9 cellular contexts compared by ENCODE assay signal in genomic region chr5:33423018-33423630, GRCh38. TPM values are rescaled to one million over a fixed set of nuclear protein-coding genes. Genes with fewer than 3 reads are reported as not detected.
A peak's percentile ranks its signal among the peaks of the same experiment; 100 is the strongest.
DNase-seq lines count a peak whose midpoint lies in the region; ATAC-seq and TF ChIP-seq lines count a peak whose summit lies in the region.
"Had no signal": no experiment of that assay in that cellular context is flagged by ENCODE, and none has a peak within 500 bp of the region (broad histone marks: within the 10 kb centered on the region; RNA-seq: fewer than 3 reads in every experiment).

No MANE protein-coding gene starts in this region.

- no peak overlapping the region for H3K27ac Mint-ChIP-seq in stimulated activated naive CD8-positive, alpha-beta T cell treated with anti-CD3 and anti-CD28 coated beads, Interleukin-15, amount 100 ng/mL, for 72 hours

- 6% methylated on average over 3 of the region's 3 CpGs for WGBS in mammary epithelial cell (ENCODE audit: low coverage, missing lambda C conversion rate)

- intact Hi-C loops in mammary epithelial cell (cut with micrococcal nuclease) = loop anchor here (2.0 to 10.0 kb wide), 5 partner anchors 122 to 808 kb away; no protein-coding TSS in a partner anchor

- no peaks in the 10 kb centered on the region for H3K9me3 Mint-ChIP-seq in stimulated activated naive CD8-positive, alpha-beta T cell treated with anti-CD3 and anti-CD28 coated beads, Interleukin-15, amount 100 ng/mL, for 72 hours

- dilution Hi-C loops in mammary epithelial cell (cut with HindIII; ENCODE audit: low sequenced_read_pairs) = no loop called here

- H3K4me1 ChIP-seq in mammary epithelial cell (ENCODE audit: insufficient read depth, low read length) = no peaks in the 10 kb centered on the region

- H3K4me2 ChIP-seq in mammary epithelial cell (ENCODE audit: insufficient read depth, low read depth, low read length) (no peak overlapping the region), neural cell (ENCODE audit: low read length) (no peak overlapping the region)

- H3K27ac ChIP-seq in mammary epithelial cell (ENCODE audit: insufficient read depth, low read depth, low read length) (no peak overlapping the region), neural cell (ENCODE audit: low read length) (no peak overlapping the region)

- in situ Hi-C loops in GM13976 (cut with MboI; ENCODE audit: low sequenced_read_pairs, unreplicated experiment) (loop anchor here (25.0 kb wide), 1 partner anchor 736 kb away; no protein-coding TSS in a partner anchor), mammary epithelial cell (cut with MboI; ENCODE audit: low sequenced_read_pairs in 2 of 2) (loop anchor here (10.0 to 25.0 kb wide), 2 partner anchors 236 to 708 kb away; partner anchors contain the start of gene NPR3 (in 1 of the 2))

- TF ChIP-seq EP300 in neural cell (conservative IDR thresholded peaks at IDR 0.05; ENCODE audit: poor library complexity, severe bottlenecking) = no peak

- no peaks in the 10 kb centered on the region for H3K4me1 Mint-ChIP-seq in stimulated activated naive CD8-positive, alpha-beta T cell treated with anti-CD3 and anti-CD28 coated beads, Interleukin-15, amount 100 ng/mL, for 72 hours

- H2AFZ ChIP-seq in mammary epithelial cell (ENCODE audit: low read depth, low read length) = no peak overlapping the region
- H2AFZ ChIP-seq in neural cell (ENCODE audit: low read depth, low read length) = no peak overlapping the region

- H3K4me3 Mint-ChIP-seq in stimulated activated naive CD8-positive, alpha-beta T cell treated with anti-CD3 and anti-CD28 coated beads, Interleukin-15, amount 100 ng/mL, for 72 hours = no peak overlapping the region

- H3K36me3 ChIP-seq in mammary epithelial cell (ENCODE audit: insufficient read depth, low read length) (no peaks in the 10 kb centered on the region), neural cell (ENCODE audit: insufficient read depth, low read length) (no peaks in the 10 kb centered on the region)

- no peaks in the 10 kb centered on the region for H3K9me2 ChIP-seq in neural cell (ENCODE audit: insufficient read depth, low read length)

- no peaks in the 10 kb centered on the region for H3F3A ChIP-seq in neural cell (ENCODE audit: insufficient read depth, low read length, poor library complexity, severe bottlenecking)

- H3K9ac ChIP-seq in mammary epithelial cell (ENCODE audit: insufficient read depth, low read length) (no peak overlapping the region), neural cell (ENCODE audit: low read length) (no peak overlapping the region)

- DNase-seq in GM13976 (ENCODE audit: low spot score) = peak; percentile 25
- DNase-seq in NCI-H1694 treated with DMSO at 0.1 percent for 48 hours (lab: John Stamatoyannopoulos, UW) = peak; percentile 32
- DNase-seq in mammary epithelial cell = no peak
- no peak for DNase-seq in nucleus accumbens (lab: John Stamatoyannopoulos, UW)
- no peak for DNase-seq in stimulated activated naive CD8-positive, alpha-beta T cell treated with anti-CD3 and anti-CD28 coated beads, Interleukin-15, amount 100 ng/mL, for 72 hours

- ATAC-seq in esophagus mucosa (no peak), HG03469 (IDR thresholded peaks at IDR 0.05; ENCODE audit: unreplicated experiment) (no peak)
- no peak for ATAC-seq in stimulated activated naive CD8-positive, alpha-beta T cell treated with anti-CD3 and anti-CD28 coated beads, Interleukin-15, amount 100 ng/mL, for 72 hours

- H3K79me2 ChIP-seq in mammary epithelial cell (ENCODE audit: insufficient read depth, low read length) = no peaks in the 10 kb centered on the region
- no peaks in the 10 kb centered on the region for H3K79me2 ChIP-seq in neural cell (replicated peaks; ENCODE audit: insufficient read depth, low read length)

- BruUV-seq in mammary epithelial cell (replicated peaks; lab: Mats Ljungman, UMichigan) = no TSS peak

- H3K4me3 ChIP-seq in mammary epithelial cell (replicated peaks in 1 of 3; ENCODE audit: insufficient read depth in 1 of 3, low read depth in 2 of 3, low read length in 3 of 3) (no peak overlapping the region), neural cell (ENCODE audit: low read length) (no peak overlapping the region)
- H3K4me3 ChIP-seq: lung had no signal

- H4K20me1 ChIP-seq in mammary epithelial cell (ENCODE audit: insufficient read depth, low read length) = no peaks in the 10 kb centered on the region
- H4K20me1 ChIP-seq in neural cell (ENCODE audit: insufficient read depth) = no peaks in the 10 kb centered on the region

- peak; percentile 81 for TF ChIP-seq RAD21 in neural cell (conservative IDR thresholded peaks at IDR 0.05)

- H3K27me3 Mint-ChIP-seq in stimulated activated naive CD8-positive, alpha-beta T cell treated with anti-CD3 and anti-CD28 coated beads, Interleukin-15, amount 100 ng/mL, for 72 hours = peaks cover 20% of the 10 kb centered on the region

- H3K27me3 ChIP-seq in mammary epithelial cell (ENCODE audit: insufficient read depth, low read length) = no peaks in the 10 kb centered on the region
- H3K27me3 ChIP-seq in neural cell (ENCODE audit: insufficient read depth, low read depth, low read length) = no peaks in the 10 kb centered on the region

- peak; percentile 28 for TF ChIP-seq CTCF in GM13976 (IDR thresholded peaks at IDR 0.05; ENCODE audit: borderline replicate concordance, control extremely low read depth, extremely low read depth, insufficient read depth, missing control alignments)
- TF ChIP-seq CTCF in mammary epithelial cell (conservative IDR thresholded peaks at IDR 0.05 in 1 of 2, IDR thresholded peaks at IDR 0.05 in 1 of 2; ENCODE audit: extremely low read depth in 1 of 2, insufficient read depth in 1 of 2, low read depth in 1 of 2, low read length in 2 of 2) = peak; percentile 27 to 51
- TF ChIP-seq CTCF in neural cell (IDR thresholded peaks at IDR 0.05; ENCODE audit: poor library complexity, severe bottlenecking) = peak; percentile 76

- CTCF ChIA-PET in mammary epithelial cell (lab: Charles Lee; ENCODE audit: low non-redundant PET) = interaction anchor here (0.6 to 0.7 kb wide), 2 partner anchors 19 to 242 kb away, joined by 3 to 8 read pairs; no protein-coding TSS in a partner anchor

- H3K9me3 ChIP-seq in mammary epithelial cell (replicated peaks; ENCODE audit: insufficient read depth, low read length) = no peaks in the 10 kb centered on the region
- no peaks in the 10 kb centered on the region for H3K9me3 ChIP-seq in neural cell (ENCODE audit: low read length)

TF ChIP-seq in neural cell, 6 proteins besides CTCF, POLR2A, EP300 and RAD21:
- no peak for TF ChIP-seq MXI1 (conservative IDR thresholded peaks at IDR 0.05; ENCODE audit: poor library complexity, severe bottlenecking)
- TF ChIP-seq SMC3 (conservative IDR thresholded peaks at IDR 0.05; ENCODE audit: poor library complexity) = peak; percentile 75
TF ChIP-seq in neural cell: peak in this region for 1.

RNA-seq across cellular contexts. Expression of gene TARS1, which starts 17.6 kb away (rescaled TPM):
- total RNA-seq in mammary epithelial cell (100 to 1,000 TPM; 332 to 379 TPM), esophagus mucosa (166 TPM)
- polyA plus RNA-seq in mammary epithelial cell (147 TPM), neural cell (88.7 and 91.8 TPM in 2 replicates)
- polyA minus RNA-seq in mammary epithelial cell (156 TPM), neural cell (113 and 122 TPM in 2 replicates)

Comparison
In these comparisons a context has a peak if more than half of its experiments do, and no peak if none do; other contexts are left out.
1. DNase-seq: peak in GM13976 (single experiment) and NCI-H1694 treated with DMSO at 0.1 percent for 48 hours (single experiment); none in mammary epithelial cell (single experiment), nucleus accumbens (0 of 56) and stimulated activated naive CD8-positive, alpha-beta T cell treated with anti-CD3 and anti-CD28 coated beads, Interleukin-15, amount 100 ng/mL, for 72 hours (0 of 2).
2. Peak in every context shown above with its lines, with median percentiles within 50 percentile points of each other: CTCF ChIP-seq.